In the genomic region with DNA sequence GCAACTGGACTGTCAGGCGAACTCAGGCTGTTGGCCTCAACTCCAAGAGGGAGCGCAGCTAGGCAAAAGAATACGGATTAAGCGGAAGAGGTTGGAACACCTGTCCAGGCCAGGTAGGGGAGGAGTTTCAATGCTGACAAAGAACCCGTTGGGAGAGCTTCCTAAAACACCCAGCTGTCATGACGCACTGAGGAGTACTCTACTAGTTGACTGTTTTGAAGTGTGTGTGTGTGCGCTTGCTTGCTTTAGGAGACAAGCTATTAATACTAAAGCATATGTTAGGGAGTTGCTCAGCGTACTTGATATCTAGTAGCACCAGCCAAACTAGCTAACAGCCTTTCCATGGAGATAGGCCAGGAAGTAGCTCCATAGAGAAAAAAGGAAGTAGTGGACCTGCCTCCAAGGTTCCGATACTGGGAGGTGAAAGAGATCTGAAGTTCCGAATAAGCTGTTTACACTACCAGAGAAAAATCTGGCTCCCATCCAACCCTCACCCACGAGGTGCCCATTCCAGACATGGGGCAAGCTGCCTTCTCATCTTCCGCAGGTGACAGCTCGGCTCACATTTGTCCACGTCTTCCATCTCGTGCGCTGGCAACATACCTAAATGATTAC, we compare ENCODE assay signal across 8 cellular contexts. TPM values are rescaled to one million over a fixed set of nuclear protein-coding genes. Genes with fewer than 3 reads are reported as not detected.
DNase-seq lines count a peak whose midpoint lies in the region; ATAC-seq and TF ChIP-seq lines count a peak whose summit lies in the region.

No MANE protein-coding gene starts in this region.

- ATAC-seq in PC-3 (peak; percentile 7; the same call in 1 of the 2 replicates), HG02623 (IDR thresholded peaks at IDR 0.05; ENCODE audit: unreplicated experiment) (no peak)

- TF ChIP-seq CTCF in AG10803 (conservative IDR thresholded peaks at IDR 0.05; ENCODE audit: low read length) = no peak
- TF ChIP-seq CTCF in PC-3 (conservative IDR thresholded peaks at IDR 0.05; ENCODE audit: low read depth, low read length) = no peak
- no peak for TF ChIP-seq CTCF in vagina (IDR thresholded peaks at IDR 0.05)

- POLR2A ChIA-PET in PC-3 (lab: Charles Lee; ENCODE audit: unreplicated experiment) = interaction anchor here (0.6 to 0.7 kb wide), 2 partner anchors 16 to 381 kb away, joined by 3 to 5 read pairs; no protein-coding TSS in a partner anchor

- peaks cover 39% of the 10 kb centered on the region for H3K79me2 ChIP-seq in PC-3 (ENCODE audit: low read length)

- H3K4me1 ChIP-seq in PC-3 (ENCODE audit: insufficient read depth, low read length) (peaks cover 29% of the 10 kb centered on the region), duodenal mucosa (ENCODE audit: control insufficient read depth in 1 of 2, insufficient read depth in 2 of 2, low read length in 2 of 2) (peaks cover 9 to 11% of the 10 kb centered on the region in 2 donors), vagina (peaks cover 14% of the 10 kb centered on the region)

- H4K20me1 ChIP-seq in PC-3 (ENCODE audit: low read length) = peaks cover 13% of the 10 kb centered on the region; the same call in 1 of the 2 replicates

- peak overlapping the region; percentile 99 for H3K4me2 ChIP-seq in PC-3 (ENCODE audit: low read length)

- H3F3A ChIP-seq in PC-3 (ENCODE audit: low read length, unreplicated experiment) = no peaks in the 10 kb centered on the region

- H3K9me3 ChIP-seq in PC-3 (ENCODE audit: low read length) (no peaks in the 10 kb centered on the region), duodenal mucosa (ENCODE audit: control insufficient read depth in 1 of 2, low read length in 2 of 2) (no peaks in the 10 kb centered on the region), vagina (no peaks in the 10 kb centered on the region)

- no peaks in the 10 kb centered on the region for H3K27me3 ChIP-seq in PC-3 (ENCODE audit: low read length)
- H3K27me3 ChIP-seq in duodenal mucosa (ENCODE audit: control insufficient read depth in 1 of 2, insufficient read depth in 2 of 2, low read length in 2 of 2) = no peaks in the 10 kb centered on the region
- no peaks in the 10 kb centered on the region for H3K27me3 ChIP-seq in vagina

- H3K27ac ChIP-seq in PC-3 (ENCODE audit: low read length) = no peak overlapping the region
- H3K27ac ChIP-seq in duodenal mucosa (ENCODE audit: low read depth, low read length) = peak overlapping the region; percentile 11
- H3K27ac ChIP-seq in vagina = peak overlapping the region; percentile 93

- CTCF ChIA-PET in PC-3 (lab: Charles Lee) = interaction anchor here (0.5 to 0.6 kb wide), 3 partner anchors 55 to 367 kb away, joined by 4 to 6 read pairs (median 6); no protein-coding TSS in a partner anchor

- H3K9ac ChIP-seq in PC-3 (ENCODE audit: low read length) (peak overlapping the region; percentile 71; the same call in 1 of the 2 replicates), duodenal mucosa (ENCODE audit: low read depth in 1 of 2, low read length in 2 of 2) (peak overlapping the region; percentile 0 to 89)

- intact Hi-C loops in PC-3 (cut with micrococcal nuclease) = loop anchor here (5.0 to 10.0 kb wide), 4 partner anchors 58 to 428 kb away; partner anchors contain the start of genes DNTTIP2 and DR1
- intact Hi-C loops in vagina (cut with DNase I) = loop anchor here (10.0 kb wide), 1 partner anchor 178 kb away; no protein-coding TSS in a partner anchor

- H3K36me3 ChIP-seq in PC-3 (ENCODE audit: low read depth, low read length) (no peaks in the 10 kb centered on the region), duodenal mucosa (ENCODE audit: control insufficient read depth in 1 of 2, insufficient read depth in 2 of 2, low read length in 2 of 2) (no peaks in the 10 kb centered on the region), vagina (no peaks in the 10 kb centered on the region)

- no peak for TF ChIP-seq POLR2A in vagina (IDR thresholded peaks at IDR 0.05)

- peak overlapping the region; percentile 70; the same call in 1 of the 2 replicates for H3K4me3 ChIP-seq in AG10803 (ENCODE audit: low read length)
- peak overlapping the region; percentile 85 for H3K4me3 ChIP-seq in PC-3 (ENCODE audit: low read length)
- H3K4me3 ChIP-seq in duodenal mucosa (ENCODE audit: low read depth in 1 of 2, low read length in 2 of 2) = peak overlapping the region; percentile 85 to 90
- H3K4me3 ChIP-seq in vagina = peak overlapping the region; percentile 87 to 91

- no peak for DNase-seq in AG10803 (ENCODE audit: low read depth)
- peak in 64 of 76 experiments; percentile 2 to 78 (median 38) for DNase-seq in HUDEP-2 (lab: John Stamatoyannopoulos, UW; ENCODE audit: unreplicated experiment in 76 of 76)
- DNase-seq in PC-3 = peak; percentile 57
- DNase-seq in midbrain (lab: John Stamatoyannopoulos, UW) = peak; percentile 29
- DNase-seq in vagina (ENCODE audit: extremely low spot score in 2 of 2) = no peak
- DNase-seq in occipital lobe (lab: John Stamatoyannopoulos, UW) = no peak

- H3K9me2 ChIP-seq in PC-3 (replicated peaks; ENCODE audit: low read length) = no peaks in the 10 kb centered on the region

- peak overlapping the region; percentile 100 for H2AFZ ChIP-seq in PC-3 (ENCODE audit: low read length)

- no TSS peak for BruUV-seq in PC-3 (replicated peaks; lab: Mats Ljungman, UMichigan)

RNA-seq across cellular contexts. Expression of gene FNBP1L, which starts 1.0 kb away (rescaled TPM):
- total RNA-seq in PC-3 (2014; rRNA removed) (27.6 and 28.3 TPM in 2 replicates), vagina (16.9 TPM), occipital lobe (280 TPM)

Comparison
In these comparisons a context has a peak if more than half of its experiments do, and no peak if none do; other contexts are left out.
1. DNase-seq: peak in HUDEP-2 (64 of 76), PC-3 (single experiment) and midbrain (single experiment); none in AG10803 (single experiment), vagina (0 of 2) and occipital lobe (single experiment).
2. Peak in every context shown above with its lines, with median percentiles within 50 percentile points of each other: H3K4me3 ChIP-seq.